ENCODE assay signal across 1 cellular context in the genomic region with DNA sequence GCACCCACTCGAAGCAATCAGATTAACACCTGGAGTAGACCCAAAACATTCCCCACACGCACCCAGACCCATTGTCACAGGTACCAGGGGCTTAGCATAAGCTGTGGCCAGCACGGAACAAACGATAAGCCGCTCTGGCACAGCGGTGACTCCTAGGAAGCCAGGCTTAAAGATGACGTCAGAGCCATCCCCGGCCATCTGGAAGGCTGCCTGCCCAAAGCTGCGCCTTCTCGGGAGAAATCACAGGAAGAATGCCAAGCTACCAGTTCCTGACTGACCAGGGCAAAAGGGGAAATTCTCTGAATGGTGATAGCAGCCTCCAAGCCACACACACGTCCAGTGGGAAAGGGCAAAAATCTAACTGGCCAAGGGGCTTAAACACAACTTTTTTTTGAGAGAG.
TF ChIP-seq lines count a peak whose summit lies in the region.

No MANE protein-coding gene starts in this region.

TF ChIP-seq in liver, 16 proteins besides CTCF, POLR2A, EP300 and RAD21 (continued from another document):
- TF ChIP-seq, protein P1, sequence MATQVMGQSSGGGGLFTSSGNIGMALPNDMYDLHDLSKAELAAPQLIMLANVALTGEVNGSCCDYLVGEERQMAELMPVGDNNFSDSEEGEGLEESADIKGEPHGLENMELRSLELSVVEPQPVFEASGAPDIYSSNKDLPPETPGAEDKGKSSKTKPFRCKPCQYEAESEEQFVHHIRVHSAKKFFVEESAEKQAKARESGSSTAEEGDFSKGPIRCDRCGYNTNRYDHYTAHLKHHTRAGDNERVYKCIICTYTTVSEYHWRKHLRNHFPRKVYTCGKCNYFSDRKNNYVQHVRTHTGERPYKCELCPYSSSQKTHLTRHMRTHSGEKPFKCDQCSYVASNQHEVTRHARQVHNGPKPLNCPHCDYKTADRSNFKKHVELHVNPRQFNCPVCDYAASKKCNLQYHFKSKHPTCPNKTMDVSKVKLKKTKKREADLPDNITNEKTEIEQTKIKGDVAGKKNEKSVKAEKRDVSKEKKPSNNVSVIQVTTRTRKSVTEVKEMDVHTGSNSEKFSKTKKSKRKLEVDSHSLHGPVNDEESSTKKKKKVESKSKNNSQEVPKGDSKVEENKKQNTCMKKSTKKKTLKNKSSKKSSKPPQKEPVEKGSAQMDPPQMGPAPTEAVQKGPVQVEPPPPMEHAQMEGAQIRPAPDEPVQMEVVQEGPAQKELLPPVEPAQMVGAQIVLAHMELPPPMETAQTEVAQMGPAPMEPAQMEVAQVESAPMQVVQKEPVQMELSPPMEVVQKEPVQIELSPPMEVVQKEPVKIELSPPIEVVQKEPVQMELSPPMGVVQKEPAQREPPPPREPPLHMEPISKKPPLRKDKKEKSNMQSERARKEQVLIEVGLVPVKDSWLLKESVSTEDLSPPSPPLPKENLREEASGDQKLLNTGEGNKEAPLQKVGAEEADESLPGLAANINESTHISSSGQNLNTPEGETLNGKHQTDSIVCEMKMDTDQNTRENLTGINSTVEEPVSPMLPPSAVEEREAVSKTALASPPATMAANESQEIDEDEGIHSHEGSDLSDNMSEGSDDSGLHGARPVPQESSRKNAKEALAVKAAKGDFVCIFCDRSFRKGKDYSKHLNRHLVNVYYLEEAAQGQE (IDR thresholded peaks at IDR 0.05), result no peak
- TF ChIP-seq JUND (IDR thresholded peaks at IDR 0.05), result peak; percentile 82 to 85
- TF ChIP-seq FOXA2 (IDR thresholded peaks at IDR 0.05), result no peak
- TF ChIP-seq, protein P2, sequence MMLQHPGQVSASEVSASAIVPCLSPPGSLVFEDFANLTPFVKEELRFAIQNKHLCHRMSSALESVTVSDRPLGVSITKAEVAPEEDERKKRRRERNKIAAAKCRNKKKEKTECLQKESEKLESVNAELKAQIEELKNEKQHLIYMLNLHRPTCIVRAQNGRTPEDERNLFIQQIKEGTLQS (IDR thresholded peaks at IDR 0.05), result no peak
TF ChIP-seq in liver: peak in this region for 7.
